15 cellular contexts compared by ENCODE assay signal in the genomic region with DNA sequence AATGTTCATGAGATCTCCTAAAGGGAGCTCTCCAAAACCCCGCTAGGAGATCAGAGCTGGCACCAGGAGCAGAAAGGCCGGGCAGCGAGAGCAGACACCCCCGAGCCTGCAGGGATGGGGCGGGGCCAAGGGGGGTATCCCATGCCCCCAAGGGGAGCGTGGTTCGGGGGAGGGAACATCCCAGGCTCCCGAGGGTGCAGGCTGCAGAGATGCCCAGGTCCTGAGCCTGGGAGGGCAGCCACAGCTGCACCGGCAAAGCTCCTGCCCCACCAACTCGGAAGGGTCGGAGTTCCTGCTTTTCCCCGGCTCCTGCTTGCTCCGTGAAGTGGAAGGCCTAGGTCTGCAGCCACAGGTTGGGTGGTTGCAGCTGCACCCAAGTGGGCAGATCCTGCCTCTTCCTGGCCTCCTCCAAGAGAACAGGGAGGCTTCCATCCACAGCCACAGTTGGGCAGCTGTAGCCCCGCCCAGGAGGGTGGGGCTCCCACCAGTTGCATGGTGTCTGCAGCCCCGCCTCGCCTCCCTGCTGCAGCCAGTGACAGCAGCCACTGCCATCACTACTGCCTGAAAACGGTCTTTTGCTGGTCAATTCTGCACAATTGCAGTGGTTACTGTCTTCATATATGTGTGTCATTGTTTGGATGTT. TPM values are rescaled to one million over a fixed set of nuclear protein-coding genes. Genes with fewer than 3 reads are reported as not detected.
DNase-seq lines count a peak whose midpoint lies in the region; ATAC-seq, FAIRE-seq and TF ChIP-seq lines count a peak whose summit lies in the region.
"Had no signal": no experiment of that assay in that cellular context is flagged by ENCODE, and none has a peak within 500 bp of the region (broad histone marks: within the 10 kb centered on the region; RNA-seq: fewer than 3 reads in every experiment).

No MANE protein-coding gene starts in this region.

- H4K20me1 ChIP-seq in K562 (replicated peaks; ENCODE audit: control insufficient read depth, insufficient read depth, low read length): no peaks in the 10 kb centered on the region

- no peak for TF ChIP-seq RAD21 in K562 (CRISPR knock-in tag; conservative IDR thresholded peaks at IDR 0.05 in 1 of 2, IDR thresholded peaks at IDR 0.05 in 1 of 2)

- 85% methylated on average over 17 of the region's 17 CpGs for WGBS in right cardiac atrium
- WGBS in K562 (ENCODE audit: insufficient coverage, low coverage, missing lambda C conversion rate): 54% methylated on average over 12 of the region's 17 CpGs
- whole genome bisulfite sequencing in tibial nerve, 2 donors: 83 to 89% methylated on average over 11 to 17 of the region's 17 CpGs

- H3K4me1 ChIP-seq in right cardiac atrium (ENCODE audit: control insufficient read depth, insufficient read depth, low read length): no peaks in the 10 kb centered on the region
- peaks cover 4 to 10% of the 10 kb centered on the region in 2 experiments; a peak in 3 of 5 replicates for H3K4me1 ChIP-seq in K562 (replicated peaks in 1 of 2; ENCODE audit: control insufficient read depth in 2 of 2, insufficient read depth in 2 of 2, low read length in 2 of 2)
- H3K4me1 ChIP-seq in tibial nerve: no peaks in the 10 kb centered on the region

- peak in 1 of 3 donors; percentile 53 for DNase-seq in right cardiac atrium
- DNase-seq in Right ventricle myocardium superior: no peak
- peak; percentile 62 for DNase-seq in NCI-H146 (lab: John Stamatoyannopoulos, UW)
- peak; percentile 40 to 73 (median 46) for DNase-seq in K562 (ENCODE audit: extremely low read depth in 1 of 4, low spot score in 3 of 4)
- no peak for DNase-seq in posterior cingulate gyrus
- no peak for DNase-seq in tibial nerve (ENCODE audit: low spot score in 2 of 2)
- DNase-seq: activated CD4-positive, alpha-beta memory T cell treated with anti-CD3 and anti-CD28 coated beads, Interleukin-2, amount 10 ng/mL, durations not matched to agents 7 days and 5 days; AML-193; cerebellar nuclear complex; GM23248; KBM-7; SIG-M5 had no signal

- H3K9me3 ChIP-seq in right cardiac atrium (ENCODE audit: control insufficient read depth, low read length): no peaks in the 10 kb centered on the region
- no peaks in the 10 kb centered on the region for H3K9me3 ChIP-seq in K562 (replicated peaks; ENCODE audit: control insufficient read depth, insufficient read depth, low read depth, low read length)
- no peaks in the 10 kb centered on the region for H3K9me3 ChIP-seq in tibial nerve

- no peaks in the 10 kb centered on the region for H3K79me2 ChIP-seq in K562 (ENCODE audit: control insufficient read depth, insufficient read depth, low read length)

- intact Hi-C loops in right cardiac atrium (cut with DNase I) (loop anchor here in 1 of 4 donors (5.0 kb wide), 1 partner anchor 179 kb away; no protein-coding TSS in a partner anchor), Right ventricle myocardium superior (cut with DNase I) (no loop called here), K562 (cut with micrococcal nuclease) (loop anchor here (2.0 kb wide), 1 partner anchor 41 kb away; no protein-coding TSS in a partner anchor), posterior cingulate gyrus (cut with DNase I) (loop anchor here (10.0 kb wide), 1 partner anchor 477 kb away; no protein-coding TSS in a partner anchor)

- no peak overlapping the region for H3K9ac ChIP-seq in K562 (ENCODE audit: insufficient read depth in 1 of 2, low read depth in 2 of 2, low read length in 2 of 2)
- H3K9ac ChIP-seq: GM23248 had no signal

- H3K4me2 ChIP-seq in K562 (ENCODE audit: insufficient read depth, low read length): no peak overlapping the region

- TF ChIP-seq POLR2A in K562 (conservative IDR thresholded peaks at IDR 0.05): no peak
- no peak for TF ChIP-seq POLR2A in tibial nerve (IDR thresholded peaks at IDR 0.05)

- no peak overlapping the region for H3K4me3 ChIP-seq in right cardiac atrium (ENCODE audit: low read length)
- no peak overlapping the region for H3K4me3 ChIP-seq in K562
- no peak overlapping the region for H3K4me3 ChIP-seq in tibial nerve
- H3K4me3 ChIP-seq: GM23248 had no signal

- no peak for FAIRE-seq in K562 (lab: Jason Lieb, UNC)
- FAIRE-seq: islet of Langerhans had no signal

- TF ChIP-seq EP300 in K562 (IDR thresholded peaks at IDR 0.05; ENCODE audit: low read length) (no peak), tibial nerve (IDR thresholded peaks at IDR 0.05) (no peak)

- ATAC-seq in right cardiac atrium (peak; percentile 33 to 47), Right ventricle myocardium superior (ENCODE audit: poor library complexity) (no peak), K562 (peak; percentile 99), GM18867 (IDR thresholded peaks at IDR 0.05; ENCODE audit: unreplicated experiment) (no peak), GM21529 (IDR thresholded peaks at IDR 0.05; ENCODE audit: unreplicated experiment) (no peak)

- in situ Hi-C loops in K562 (cut with MboI): loop anchor here (10.0 kb wide), 1 partner anchor 187 kb away; no protein-coding TSS in a partner anchor

- TF ChIP-seq CTCF in K562 (IDR thresholded peaks at IDR 0.05 in 2 of 3, conservative IDR thresholded peaks at IDR 0.05 in 1 of 3; ENCODE audit: insufficient read depth in 2 of 3, low read depth in 1 of 3, low read length in 3 of 3) (no peak), tibial nerve (IDR thresholded peaks at IDR 0.05) (no peak)

- H3K27me3 ChIP-seq in right cardiac atrium (ENCODE audit: control insufficient read depth, insufficient read depth) (no peaks in the 10 kb centered on the region), K562 (ENCODE audit: control insufficient read depth in 2 of 2, insufficient read depth in 2 of 2, low read length in 2 of 2) (no peaks in the 10 kb centered on the region), tibial nerve (no peaks in the 10 kb centered on the region)

- no peak overlapping the region for H3K27ac ChIP-seq in right cardiac atrium (ENCODE audit: low read length)
- no peak overlapping the region for H3K27ac ChIP-seq in K562 (ENCODE audit: extremely low read depth, low read depth, low read length)
- H3K27ac ChIP-seq in tibial nerve: no peak overlapping the region
- H3K27ac ChIP-seq: GM23248 had no signal

- POLR2A ChIA-PET in K562 (lab: Yijun Ruan, JAX): interaction anchor here (0.6 to 2.4 kb wide), 5 partner anchors 10 to 180 kb away, joined by 3 to 8 read pairs (median 4); a partner anchor contains a TSS

- CTCF ChIA-PET in K562 (lab: Yijun Ruan, JAX; ENCODE audit: low intra/inter-chr PET ratio): no interaction called here

- H3K9me1 ChIP-seq in K562 (ENCODE audit: control insufficient read depth, insufficient read depth, low read length): no peaks in the 10 kb centered on the region

- H3K36me3 ChIP-seq in K562 (ENCODE audit: control insufficient read depth, insufficient read depth, low read length) (no peaks in the 10 kb centered on the region), tibial nerve (no peaks in the 10 kb centered on the region)

- no TSS peak for BruUV-seq in K562 (replicated peaks; lab: Mats Ljungman, UMichigan)

- H2AFZ ChIP-seq in K562 (ENCODE audit: low read depth, low read length): peak overlapping the region; percentile 81; the same call in 1 of the 2 replicates
- H2AFZ ChIP-seq: GM23248 had no signal

RNA-seq across cellular contexts. Expression of a gene that starts 13.4 kb away (rescaled TPM):
- 1 to 10 TPM; 5.6 to 8.2 (median 6.2) TPM for total RNA-seq in right cardiac atrium
- polyA plus RNA-seq in right cardiac atrium: 7.0 TPM
- total RNA-seq in Right ventricle myocardium superior: 7.1 TPM
- 62.3 and 103 TPM in 2 replicates for total RNA-seq in K562 (2011; cell fraction: chromatin; rRNA removed; ENCODE audit: low replicate concordance)
- 65.7 and 78.8 TPM in 2 replicates for total RNA-seq in K562 (2011; cell fraction: nucleolus; rRNA removed)
- total RNA-seq in K562 (2011; cell fraction: nucleoplasm; rRNA removed): 98.0 and 106 TPM in 2 replicates
- 140 and 156 TPM in 2 replicates for total RNA-seq in K562 (2014; rRNA removed)
- total RNA-seq in K562 (2014; rRNA removed; fragmentation: Illumina TruSeq; extraction: Trizol): 189 and 216 TPM in 2 replicates
- 187 and 210 TPM in 2 replicates for total RNA-seq in K562 (2015; rRNA removed; fragmentation: Illumina TruSeq; extraction: Trizol)
- 144 and 146 TPM in 2 replicates for total RNA-seq in K562 (2021)
- 125 and 167 TPM in 2 replicates for polyA plus RNA-seq in K562 (2011; rRNA removed)
- polyA plus RNA-seq in K562 (2011; cell fraction: cytosol; rRNA removed): 79.5 and 92.1 TPM in 2 replicates
- 50.4 and 63.0 TPM in 2 replicates for polyA plus RNA-seq in K562 (2011; cell fraction: nucleus; rRNA removed)
- 98.2 and 179 TPM in 2 replicates for polyA plus RNA-seq in K562 (2012)
- polyA plus RNA-seq in K562 (2014; fragmentation: Illumina TruSeq; extraction: Trizol): 217 and 222 TPM in 2 replicates
- 100 to 1,000 TPM; 331 to 370 TPM for polyA plus RNA-seq in K562 (2014; fragmentation: Nextera tagmentation; extraction: Ambion mirVana)
- 199 and 254 TPM in 2 replicates for polyA plus RNA-seq in K562 (2014; rRNA removed)
- polyA minus RNA-seq in K562 (2011; rRNA and poly(A)+ RNA removed): 80.2 and 85.5 TPM in 2 replicates
- polyA minus RNA-seq in K562 (2011; cell fraction: cytosol; rRNA and poly(A)+ RNA removed): 43.5 and 55.4 TPM in 2 replicates
- polyA minus RNA-seq in K562 (2011; cell fraction: nucleus; rRNA and poly(A)+ RNA removed): 50.4 and 78.2 TPM in 2 replicates
- 10 to 100 TPM in 3 of 4 donors, 1 to 10 TPM in 1; 5.5 to 20.7 (median 13.9) TPM for total RNA-seq in tibial nerve

RNA-seq across cellular contexts. Expression of a gene that starts 37.4 kb away (rescaled TPM):
- total RNA-seq in right cardiac atrium (not detected), Right ventricle myocardium superior (not detected), K562 (2014; rRNA removed) (not detected in 2 replicates), K562 (2014; rRNA removed; fragmentation: Illumina TruSeq; extraction: Trizol) (not detected in 2 replicates), K562 (2015; rRNA removed; fragmentation: Illumina TruSeq; extraction: Trizol) (not detected in 2 replicates), K562 (2021) (not detected in 2 replicates), tibial nerve (not detected)
- polyA plus RNA-seq in right cardiac atrium (not detected), K562 (2011; rRNA removed) (not detected in 2 replicates), K562 (2014; fragmentation: Illumina TruSeq; extraction: Trizol) (not detected in 2 replicates), K562 (2014; fragmentation: Nextera tagmentation; extraction: Ambion mirVana) (not detected), K562 (2014; rRNA removed) (not detected in 2 replicates)
- total RNA-seq in K562 (2011; cell fraction: chromatin; rRNA removed; ENCODE audit: low replicate concordance): not detected in 2 replicates
- total RNA-seq in K562 (2011; cell fraction: nucleolus; rRNA removed): not detected in 2 replicates
- not detected in 2 replicates for total RNA-seq in K562 (2011; cell fraction: nucleoplasm; rRNA removed)
- polyA plus RNA-seq in K562 (2011; cell fraction: cytosol; rRNA removed): not detected in 2 replicates
- polyA plus RNA-seq in K562 (2011; cell fraction: nucleus; rRNA removed): not detected in 2 replicates
- not detected in 2 replicates for polyA plus RNA-seq in K562 (2012)
- polyA minus RNA-seq in K562 (2011; rRNA and poly(A)+ RNA removed): not detected in 2 replicates
- not detected in 2 replicates for polyA minus RNA-seq in K562 (2011; cell fraction: cytosol; rRNA and poly(A)+ RNA removed)
- not detected in 2 replicates for polyA minus RNA-seq in K562 (2011; cell fraction: nucleus; rRNA and poly(A)+ RNA removed)
- total RNA-seq: GM23248 had no signal
- polyA plus RNA-seq: GM23248 had no signal

RNA-seq across cellular contexts. Expression of a gene that starts 42.4 kb away (rescaled TPM):
- 10 to 100 TPM; 52.2 to 66.5 (median 56.4) TPM for total RNA-seq in right cardiac atrium
- polyA plus RNA-seq in right cardiac atrium: 31.9 TPM
- 37.6 TPM for total RNA-seq in Right ventricle myocardium superior
- total RNA-seq in K562 (2011; cell fraction: chromatin; rRNA removed; ENCODE audit: low replicate concordance): 43.5 and 83.8 TPM in 2 replicates
- total RNA-seq in K562 (2011; cell fraction: nucleolus; rRNA removed): 36.7 and 38.0 TPM in 2 replicates
- total RNA-seq in K562 (2011; cell fraction: nucleoplasm; rRNA removed): 66.0 and 93.1 TPM in 2 replicates
- 48.5 and 52.9 TPM in 2 replicates for total RNA-seq in K562 (2014; rRNA removed)
- total RNA-seq in K562 (2014; rRNA removed; fragmentation: Illumina TruSeq; extraction: Trizol): 110 and 124 TPM in 2 replicates
- total RNA-seq in K562 (2015; rRNA removed; fragmentation: Illumina TruSeq; extraction: Trizol): 111 and 113 TPM in 2 replicates
- 113 and 117 TPM in 2 replicates for total RNA-seq in K562 (2021)
- polyA plus RNA-seq in K562 (2011; rRNA removed): 76.7 and 105 TPM in 2 replicates
- polyA plus RNA-seq in K562 (2011; cell fraction: cytosol; rRNA removed): 37.7 and 38.4 TPM in 2 replicates
- 55.2 and 65.3 TPM in 2 replicates for polyA plus RNA-seq in K562 (2011; cell fraction: nucleus; rRNA removed)
- polyA plus RNA-seq in K562 (2012): 55.2 and 66.1 TPM in 2 replicates
- polyA plus RNA-seq in K562 (2014; fragmentation: Illumina TruSeq; extraction: Trizol): 86.2 and 111 TPM in 2 replicates
- polyA plus RNA-seq in K562 (2014; fragmentation: Nextera tagmentation; extraction: Ambion mirVana): 100 to 1,000 TPM; 355 to 579 TPM
- 56.8 and 65.6 TPM in 2 replicates for polyA plus RNA-seq in K562 (2014; rRNA removed)
- polyA minus RNA-seq in K562 (2011; rRNA and poly(A)+ RNA removed): 117 and 150 TPM in 2 replicates
- polyA minus RNA-seq in K562 (2011; cell fraction: cytosol; rRNA and poly(A)+ RNA removed): 41.9 and 92.5 TPM in 2 replicates
- 37.2 and 54.4 TPM in 2 replicates for polyA minus RNA-seq in K562 (2011; cell fraction: nucleus; rRNA and poly(A)+ RNA removed)
- total RNA-seq in tibial nerve: 100 to 1,000 TPM in 1 of 4 donors, 10 to 100 TPM in 3; 55.9 to 122 (median 77.9) TPM

Comparison
In these comparisons a context has a peak if more than half of its experiments do, and no peak if none do; other contexts are left out.
1. ATAC-seq: peak in right cardiac atrium (2 of 2) and K562 (single experiment); none in Right ventricle myocardium superior (single experiment), GM18867 (single experiment) and GM21529 (single experiment).
2. DNase-seq: peak in NCI-H146 (single experiment) and K562 (4 of 4); none in Right ventricle myocardium superior (single experiment), posterior cingulate gyrus (0 of 10) and tibial nerve (0 of 2).